Comparison of ENCODE assay signal across 1 cellular context in genomic region chr6:166738778-166739654, GRCh38.
TF ChIP-seq lines count a peak whose summit lies in the region.

No MANE protein-coding gene starts in this region.

TF ChIP-seq in IMR-90, 13 proteins besides CTCF, POLR2A, EP300 and RAD21 (continued from another document):
- TF ChIP-seq CEBPB (IDR thresholded peaks at IDR 0.05; ENCODE audit: low read depth, low read length) (no peak), MAFK (IDR thresholded peaks at IDR 0.05; ENCODE audit: low read depth, low read length) (no peak), SMC3 (IDR thresholded peaks at IDR 0.05; ENCODE audit: low read depth, low read length) (no peak), FOS (IDR thresholded peaks at IDR 0.05; ENCODE audit: low read depth, low read length) (no peak), RFX5 (IDR thresholded peaks at IDR 0.05; ENCODE audit: low read depth, low read length) (no peak), CHD1 (IDR thresholded peaks at IDR 0.05; ENCODE audit: low read depth, low read length) (no peak), MAZ (IDR thresholded peaks at IDR 0.05; ENCODE audit: borderline replicate concordance, low read depth, low read length) (no peak)
